Comparison of ENCODE assay signal across 8 cellular contexts in genomic region chr3:16378920-16379319, GRCh38.
A peak's percentile ranks its signal among the peaks of the same experiment; 100 is the strongest.
DNase-seq lines count a peak whose midpoint lies in the region; ATAC-seq lines count a peak whose summit lies in the region.

No MANE protein-coding gene starts in this region.

- peaks cover 91% of the 10 kb centered on the region for H3K36me3 Mint-ChIP-seq in activated naive CD8-positive, alpha-beta T cell treated with anti-CD3 and anti-CD28 coated beads, Interleukin-2, amount 50 U/mL, for 24 hours (ENCODE audit: low read depth)

- H3K9me3 Mint-ChIP-seq in activated naive CD8-positive, alpha-beta T cell treated with anti-CD3 and anti-CD28 coated beads, Interleukin-2, amount 50 U/mL, for 24 hours, result peaks cover 9% of the 10 kb centered on the region

- peaks cover 92% of the 10 kb centered on the region for H3K4me1 Mint-ChIP-seq in activated naive CD8-positive, alpha-beta T cell treated with anti-CD3 and anti-CD28 coated beads, Interleukin-2, amount 50 U/mL, for 24 hours

- ATAC-seq in GM19035 (IDR thresholded peaks at IDR 0.05; ENCODE audit: unreplicated experiment) (peak; percentile 51), HG03064 (IDR thresholded peaks at IDR 0.05; ENCODE audit: low read depth, unreplicated experiment) (peak; percentile 41)
- peak; percentile 75 for ATAC-seq in activated naive CD8-positive, alpha-beta T cell treated with anti-CD3 and anti-CD28 coated beads, Interleukin-2, amount 50 U/mL, for 24 hours

- H3K4me3 ChIP-seq in BLaER1 (peak overlapping the region; percentile 31; the same call in 1 of the 2 replicates), SJCRH30 (no peak overlapping the region)

- no peak overlapping the region for H3K9ac ChIP-seq in BLaER1

- H3K27me3 ChIP-seq in BLaER1 (no peaks in the 10 kb centered on the region), SJCRH30 (no peaks in the 10 kb centered on the region)

- peaks cover 38% of the 10 kb centered on the region; the same call in 1 of the 2 replicates for H4K20me1 ChIP-seq in BLaER1

- H3K4me2 ChIP-seq in BLaER1, result peak overlapping the region; percentile 87

- H3K27ac Mint-ChIP-seq in activated naive CD8-positive, alpha-beta T cell treated with anti-CD3 and anti-CD28 coated beads, Interleukin-2, amount 50 U/mL, for 24 hours, result peak overlapping the region; percentile 83

- no peak for DNase-seq in activated naive CD8-positive, alpha-beta T cell treated with anti-CD3 and anti-CD28 coated beads, Interleukin-2, amount 50 U/mL, for 24 hours
- DNase-seq in NCI-H187 treated with DMSO at 0.1 percent for 48 hours (lab: John Stamatoyannopoulos, UW), result no peak
- no peak for DNase-seq in cerebellar nuclear complex (lab: John Stamatoyannopoulos, UW)
- DNase-seq in SJCRH30, result no peak
- no peak for DNase-seq in GM19238 (ENCODE audit: insufficient read length, low spot score)

- peak overlapping the region; percentile 24 for H3K4me3 Mint-ChIP-seq in activated naive CD8-positive, alpha-beta T cell treated with anti-CD3 and anti-CD28 coated beads, Interleukin-2, amount 50 U/mL, for 24 hours

- H3K27me3 Mint-ChIP-seq in activated naive CD8-positive, alpha-beta T cell treated with anti-CD3 and anti-CD28 coated beads, Interleukin-2, amount 50 U/mL, for 24 hours, result no peaks in the 10 kb centered on the region

- H3K36me3 ChIP-seq in BLaER1 (peaks cover 65% of the 10 kb centered on the region), SJCRH30 (no peaks in the 10 kb centered on the region)

- peak overlapping the region; percentile 74; the same call in 1 of the 2 replicates for H3K27ac ChIP-seq in BLaER1
- no peak overlapping the region for H3K27ac ChIP-seq in SJCRH30

- peaks cover 33% of the 10 kb centered on the region for H3K9me3 ChIP-seq in BLaER1
- H3K9me3 ChIP-seq in SJCRH30 (replicated peaks), result no peaks in the 10 kb centered on the region

- H3K4me1 ChIP-seq in BLaER1 (peaks cover 69% of the 10 kb centered on the region), SJCRH30 (peaks cover 17% of the 10 kb centered on the region)
